ENCODE assay signal across 7 cellular contexts in the genomic region with DNA sequence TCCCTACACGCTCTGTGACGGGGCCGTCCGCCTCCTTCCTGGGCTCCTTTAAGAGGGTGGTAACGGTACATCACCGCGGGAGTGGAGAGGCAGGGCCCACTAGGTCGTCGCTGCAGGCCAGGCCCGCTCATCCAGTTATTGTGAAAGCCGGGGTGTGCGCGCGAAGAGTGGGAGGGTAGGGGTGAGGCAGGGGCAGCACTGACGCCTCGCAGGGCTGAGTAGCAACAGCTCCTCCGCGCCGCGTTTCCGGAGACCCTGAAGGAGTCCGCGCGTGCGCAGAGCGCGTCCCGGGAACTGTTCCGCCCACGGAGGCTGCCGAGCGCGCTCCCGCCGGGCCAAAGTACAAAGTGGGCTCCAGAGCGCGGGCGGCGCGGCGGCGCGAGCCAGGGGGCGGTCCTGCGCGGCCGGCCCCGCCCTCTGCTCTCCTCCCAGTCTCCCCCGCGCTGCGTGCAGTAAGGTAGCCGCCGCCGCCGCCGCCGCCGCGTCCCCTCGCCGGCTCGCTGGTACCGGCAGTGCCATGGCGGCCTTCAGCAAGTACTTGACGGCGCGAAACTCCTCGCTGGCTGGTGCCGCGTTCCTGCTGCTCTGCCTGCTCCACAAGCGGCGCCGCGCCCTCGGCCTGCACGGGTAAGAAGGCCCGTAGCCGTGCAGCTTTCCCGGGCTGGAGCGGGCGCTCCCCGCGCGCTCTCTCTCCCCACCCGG. TPM values are rescaled to one million over a fixed set of nuclear protein-coding genes. Genes with fewer than 3 reads are reported as not detected.
DNase-seq lines count a peak whose midpoint lies in the region; ATAC-seq and TF ChIP-seq lines count a peak whose summit lies in the region.

A gene (plus strand): TSS at position 428 of the 702 bp plus-strand sequence. CDS start 90 bp downstream, at position 518.

- H4K20me1 ChIP-seq in hepatocyte (ENCODE audit: insufficient read depth, poor library complexity, severe bottlenecking) = peaks cover 30% of the 10 kb centered on the region

- H3K4me3 ChIP-seq in astrocyte of the cerebellum (ENCODE audit: low read depth, low read length) (peak within 1 kb of the TSS; percentile 75), hepatocyte (peak within 1 kb of the TSS; percentile 86)

- DNase-seq in NCI-H2081 (lab: John Stamatoyannopoulos, UW) (peak; percentile 89 to 93), T-helper 9 cell (peak; percentile 93), astrocyte of the cerebellum (ENCODE audit: low read depth) (peak; percentile 93), hepatocyte (ENCODE audit: low spot score) (peak; percentile 99), retina (peak; percentile 99)

- peak; percentile 95 for ATAC-seq in GM18511 (IDR thresholded peaks at IDR 0.05; ENCODE audit: unreplicated experiment)
- peak; percentile 95 for ATAC-seq in HG03025 (IDR thresholded peaks at IDR 0.05; ENCODE audit: low FRiP score, unreplicated experiment)

- H3K9me2 ChIP-seq in hepatocyte (replicated peaks; ENCODE audit: insufficient read depth) = no peaks in the 10 kb centered on the region

- H3K27ac ChIP-seq in hepatocyte = peak within 1 kb of the TSS; percentile 93

- peaks cover 48% of the 10 kb centered on the region for H3K79me2 ChIP-seq in hepatocyte

- peaks cover 31% of the 10 kb centered on the region for H3K4me1 ChIP-seq in hepatocyte (ENCODE audit: insufficient read depth)

- peak within 1 kb of the TSS; percentile 81 for H2AFZ ChIP-seq in hepatocyte

- H3K4me2 ChIP-seq in hepatocyte = peak within 1 kb of the TSS; percentile 86

- in situ Hi-C loops in astrocyte of the cerebellum (cut with HindIII; ENCODE audit: low sequenced_read_pairs) = no loop called here

- no peaks in the 10 kb centered on the region for H3K27me3 ChIP-seq in hepatocyte

- H3K9me3 ChIP-seq in hepatocyte (ENCODE audit: low read depth) = no peaks in the 10 kb centered on the region

- 2% methylated on average over 64 of the region's 85 CpGs for WGBS in hepatocyte (ENCODE audit: low lambda C conversion rate, missing lambda C conversion rate)

- no peak for TF ChIP-seq CTCF in astrocyte of the cerebellum (IDR thresholded peaks at IDR 0.05; ENCODE audit: low read depth, low read length, missing control alignments)
- no peak for TF ChIP-seq CTCF in hepatocyte (IDR thresholded peaks at IDR 0.05; ENCODE audit: poor library complexity)

- H3K36me3 ChIP-seq in hepatocyte (replicated peaks; ENCODE audit: insufficient read depth, low read depth) = no peaks in the 10 kb centered on the region

RNA-seq across cellular contexts. Expression of the gene that starts here (rescaled TPM):
- total RNA-seq in hepatocyte = 76.2 and 96.4 TPM in 2 replicates
- 42.2 and 50.7 TPM in 2 replicates for polyA plus RNA-seq in hepatocyte

Comparison
In these comparisons a context has a peak if more than half of its experiments do, and no peak if none do; other contexts are left out.
1. Peak in every context shown above with its lines: DNase-seq, ATAC-seq, H3K4me3 ChIP-seq and H3K27ac ChIP-seq.